ENCODE assay signal across 34 cellular contexts in the genomic region with DNA sequence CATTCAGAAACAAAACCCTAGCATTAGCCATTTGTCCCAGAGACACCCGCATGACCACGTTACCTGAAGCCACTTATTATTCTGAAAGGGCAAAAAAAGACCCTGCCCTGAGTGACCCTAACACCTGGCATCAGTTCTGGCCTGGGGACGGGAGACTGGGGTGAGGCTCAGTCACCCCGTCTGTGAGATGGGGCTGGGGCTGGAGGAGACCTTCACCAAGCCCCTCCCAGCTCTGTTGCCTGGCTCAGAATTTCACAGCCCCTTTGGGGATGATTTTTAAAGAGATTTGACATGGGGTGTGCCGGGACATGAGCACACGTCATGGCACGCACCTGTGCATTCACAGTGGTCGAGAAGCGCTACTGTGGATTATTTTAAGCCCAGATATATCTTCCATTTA. TPM values are rescaled to one million over a fixed set of nuclear protein-coding genes. Genes with fewer than 3 reads are reported as not detected.
"Had no signal": no experiment of that assay in that cellular context is flagged by ENCODE, and none has a peak within 500 bp of the region (broad histone marks: within the 10 kb centered on the region; RNA-seq: fewer than 3 reads in every experiment).

No MANE protein-coding gene starts in this region.

- H3K4me3 ChIP-seq: stomach, suprapubic skin, testis, thoracic aorta, thyroid gland, tibial artery, tibial nerve, transverse colon, upper lobe of left lung, upper lobe of right lung, uterus, vagina had no signal

- H3K9me3 Mint-ChIP-seq: stimulated activated effector memory CD8-positive, alpha-beta T cell treated with anti-CD3 and anti-CD28 coated beads, Interleukin-12 subunit alpha, Interleukin-12 subunit beta, amount 100 ng/mL, for 72 hours had no signal

- H3K4me1 Mint-ChIP-seq: stimulated activated effector memory CD8-positive, alpha-beta T cell treated with anti-CD3 and anti-CD28 coated beads, Interleukin-12 subunit alpha, Interleukin-12 subunit beta, amount 100 ng/mL, for 72 hours; stimulated activated memory B cell treated with anti-CD40 and anti-IgM and Interleukin-4, amounts not matched to agents 10 μg/mL and 1 μg/mL and 100 μg/mL, for 72 hours; stimulated activated naive B cell treated with anti-CD40 and anti-IgM and Interleukin-4, amounts not matched to agents 10 μg/mL and 1 μg/mL and 100 μg/mL, for 72 hours; stimulated activated naive CD8-positive, alpha-beta T cell treated with anti-CD3 and anti-CD28 coated beads, Interleukin-15, amount 100 ng/mL, for 72 hours had no signal

- H3K36me3 Mint-ChIP-seq: stimulated activated effector memory CD8-positive, alpha-beta T cell treated with anti-CD3 and anti-CD28 coated beads, Interleukin-12 subunit alpha, Interleukin-12 subunit beta, amount 100 ng/mL, for 72 hours; stimulated activated memory B cell treated with anti-CD40 and anti-IgM and Interleukin-4, amounts not matched to agents 10 μg/mL and 1 μg/mL and 100 μg/mL, for 72 hours; type B pancreatic cell had no signal

- H3K9me3 ChIP-seq: suprapubic skin, testis, thoracic aorta, thyroid gland, tibial artery, transverse colon, upper lobe of left lung, upper lobe of right lung, uterus, vagina had no signal

- FAIRE-seq: urothelium cell line had no signal

- H3K27me3 ChIP-seq: testis, thyroid gland, tibial nerve, transverse colon, upper lobe of left lung, upper lobe of right lung, uterus, vagina had no signal

- H3K27ac ChIP-seq: stomach, suprapubic skin, testis, thoracic aorta, thyroid gland, tibial artery, tibial nerve, transverse colon, upper lobe of left lung, upper lobe of right lung, uterus, vagina had no signal

- H3K27me3 Mint-ChIP-seq: stimulated activated naive CD8-positive, alpha-beta T cell treated with anti-CD3 and anti-CD28 coated beads, Interleukin-15, amount 100 ng/mL, for 72 hours; stimulated activated naive CD8-positive, alpha-beta T cell treated with anti-CD3 and anti-CD28 coated beads, Interleukin-15, Interleukin-2, amounts not matched to agents 100 ng/mL and 50 ng/mL, for 24 hours had no signal

- H3K36me3 ChIP-seq: stomach, suprapubic skin, thoracic aorta, thyroid gland, tibial artery, tibial nerve, transverse colon, upper lobe of left lung, upper lobe of right lung, uterus, vagina had no signal

- DNase-seq: stimulated activated CD4-positive, alpha-beta T cell treated with anti-CD3 and anti-CD28 coated beads, Interleukin-2, amount 100 ng/mL, for 48 hours; stimulated activated CD4-positive, alpha-beta T cell treated with anti-CD3 and anti-CD28 coated beads, Interleukin-4, amount 100 ng/mL, for 1 hour; stimulated activated CD4-positive, alpha-beta T cell treated with anti-CD3 and anti-CD28 coated beads, Interleukin-4, amount 100 ng/mL, for 24 hours; stimulated activated CD4-positive, alpha-beta T cell treated with anti-CD3 and anti-CD28 coated beads, Interleukin-4, amount 100 ng/mL, for 4 hours; stimulated activated CD8-positive, alpha-beta memory T cell treated with anti-CD3 and anti-CD28 coated beads, Interleukin-4, amount 100 ng/mL, for 48 hours; stimulated activated naive B cell treated with anti-CD40 and anti-IgM and Interleukin-4, amounts not matched to agents 10 μg/mL and 1 μg/mL and 100 μg/mL, for 72 hours; stimulated activated naive CD4-positive, alpha-beta T cell; stimulated activated naive CD4-positive, alpha-beta T cell treated with Interleukin-2 at 50 U/mL for 16 hours; stimulated activated naive CD8-positive, alpha-beta T cell treated with anti-CD3 and anti-CD28 coated beads, Interleukin-15, amount 100 ng/mL, for 72 hours; stimulated activated naive CD8-positive, alpha-beta T cell treated with anti-CD3 and anti-CD28 coated beads, Interleukin-15, Interleukin-2, amounts not matched to agents 100 U/mL and 50 U/mL, for 24 hours; stomach; substantia nigra; testis; thyroid gland; tibial artery; transverse colon; trophoblast cell; upper lobe of left lung; upper lobe of right lung; uterus had no signal

- H3K4me1 ChIP-seq: stomach, suprapubic skin, testis, thyroid gland, tibial artery, tibial nerve, transverse colon, upper lobe of left lung, upper lobe of right lung, uterus, vagina had no signal

- H3K4me3 Mint-ChIP-seq: stimulated activated effector memory CD8-positive, alpha-beta T cell treated with anti-CD3 and anti-CD28 coated beads, Interleukin-12 subunit alpha, Interleukin-12 subunit beta, amount 100 ng/mL, for 72 hours; stimulated activated memory B cell treated with anti-CD40 and anti-IgM and Interleukin-4, amounts not matched to agents 10 μg/mL and 1 μg/mL and 100 μg/mL, for 72 hours; stimulated activated naive B cell treated with anti-CD40 and anti-IgM and Interleukin-4, amounts not matched to agents 10 μg/mL and 1 μg/mL and 100 μg/mL, for 72 hours; stimulated activated naive CD8-positive, alpha-beta T cell treated with anti-CD3 and anti-CD28 coated beads, Interleukin-15, amount 100 ng/mL, for 72 hours; stimulated activated naive CD8-positive, alpha-beta T cell treated with anti-CD3 and anti-CD28 coated beads, Interleukin-15, Interleukin-2, amounts not matched to agents 100 ng/mL and 50 ng/mL, for 24 hours; type B pancreatic cell had no signal

- ATAC-seq: stimulated activated effector memory CD8-positive, alpha-beta T cell treated with anti-CD3 and anti-CD28 coated beads, Interleukin-12 subunit alpha, Interleukin-12 subunit beta, amount 100 ng/mL, for 72 hours; stimulated activated memory B cell treated with anti-CD40 and anti-IgM and Interleukin-4, amounts not matched to agents 10 μg/mL and 1 μg/mL and 100 μg/mL, for 72 hours; stimulated activated naive B cell treated with anti-CD40 and anti-IgM and Interleukin-4, amounts not matched to agents 10 μg/mL and 1 μg/mL and 100 μg/mL, for 72 hours; stimulated activated naive CD8-positive, alpha-beta T cell treated with anti-CD3 and anti-CD28 coated beads, Interleukin-15, amount 100 ng/mL, for 72 hours; stimulated activated naive CD8-positive, alpha-beta T cell treated with anti-CD3 and anti-CD28 coated beads, Interleukin-15, Interleukin-2, amounts not matched to agents 100 U/mL and 50 U/mL, for 24 hours; upper lobe of right lung had no signal

- H3K27ac Mint-ChIP-seq: stimulated activated effector memory CD8-positive, alpha-beta T cell treated with anti-CD3 and anti-CD28 coated beads, Interleukin-12 subunit alpha, Interleukin-12 subunit beta, amount 100 ng/mL, for 72 hours; stimulated activated memory B cell treated with anti-CD40 and anti-IgM and Interleukin-4, amounts not matched to agents 10 μg/mL and 1 μg/mL and 100 μg/mL, for 72 hours; stimulated activated naive B cell treated with anti-CD40 and anti-IgM and Interleukin-4, amounts not matched to agents 10 μg/mL and 1 μg/mL and 100 μg/mL, for 72 hours; stimulated activated naive CD8-positive, alpha-beta T cell treated with anti-CD3 and anti-CD28 coated beads, Interleukin-15, amount 100 ng/mL, for 72 hours; stimulated activated naive CD8-positive, alpha-beta T cell treated with anti-CD3 and anti-CD28 coated beads, Interleukin-15, Interleukin-2, amounts not matched to agents 100 ng/mL and 50 ng/mL, for 24 hours; type B pancreatic cell had no signal

RNA-seq across cellular contexts. Expression of gene BPIFB6, which starts 1.4 kb away (rescaled TPM):
- total RNA-seq: stomach, subcutaneous adipose tissue, suprapubic skin, temporal lobe, thoracic aorta, thyroid gland, tibial nerve, transverse colon, upper lobe of left lung, upper lobe of right lung, ureter, urinary bladder, uterus, vagina had no signal
- polyA plus RNA-seq: stomach, urinary bladder had no signal

RNA-seq across cellular contexts. Expression of gene BPIFB2, which starts 22.6 kb away (rescaled TPM):
- total RNA-seq: stomach, subcutaneous adipose tissue, suprapubic skin, temporal lobe, thoracic aorta, thyroid gland, tibial nerve, transverse colon, upper lobe of right lung, ureter, urinary bladder, uterus, vagina had no signal
- polyA plus RNA-seq: urinary bladder had no signal

RNA-seq across cellular contexts. Expression of gene BPIFB3, which starts 23.6 kb away (rescaled TPM):
- total RNA-seq: stomach, subcutaneous adipose tissue, suprapubic skin, temporal lobe, thoracic aorta, thyroid gland, tibial nerve, transverse colon, upper lobe of left lung, upper lobe of right lung, ureter, urinary bladder, uterus, vagina had no signal
- polyA plus RNA-seq: stomach, urinary bladder had no signal

RNA-seq across cellular contexts. Expression of gene SUN5, which starts 25.8 kb away (rescaled TPM):
- total RNA-seq: stomach, subcutaneous adipose tissue, suprapubic skin, temporal lobe, thoracic aorta, thyroid gland, tibial nerve, transverse colon, upper lobe of left lung, upper lobe of right lung, ureter, urinary bladder, uterus, vagina had no signal
- polyA plus RNA-seq: stomach, thymus, urinary bladder had no signal

RNA-seq across cellular contexts. Expression of gene BPIFB4, which starts 49.4 kb away (rescaled TPM):
- total RNA-seq: stomach, subcutaneous adipose tissue, suprapubic skin, temporal lobe, thoracic aorta, thyroid gland, tibial nerve, transverse colon, upper lobe of left lung, upper lobe of right lung, ureter, urinary bladder, uterus, vagina had no signal
- polyA plus RNA-seq: stomach had no signal
